29 cellular contexts compared by ENCODE assay signal in genomic region chr5:30928966-30929365, GRCh38.
"Had no signal": no experiment of that assay in that cellular context is flagged by ENCODE, and none has a peak within 500 bp of the region (broad histone marks: within the 10 kb centered on the region; RNA-seq: fewer than 3 reads in every experiment).

No MANE protein-coding gene starts in this region.

- H3K27me3 Mint-ChIP-seq: naive thymus-derived CD4-positive, alpha-beta T cell; progenitor cell of endocrine pancreas; stimulated activated naive CD8-positive, alpha-beta T cell treated with anti-CD3 and anti-CD28 coated beads, Interleukin-15, amount 100 ng/mL, for 72 hours had no signal

- H3K27ac Mint-ChIP-seq: naive thymus-derived CD4-positive, alpha-beta T cell; nephron; neural progenitor cell; progenitor cell of endocrine pancreas; stimulated activated naive CD8-positive, alpha-beta T cell treated with anti-CD3 and anti-CD28 coated beads, Interleukin-15, amount 100 ng/mL, for 72 hours had no signal

- FAIRE-seq: islet of Langerhans had no signal

- H3K27ac ChIP-seq: coronary artery, esophagus squamous epithelium, gastrocnemius medialis, left lung, neural progenitor cell, parathyroid adenoma, suprapubic skin, transverse colon, vagina had no signal

- ATAC-seq: gastrocnemius medialis; left cardiac atrium; left lung; naive thymus-derived CD4-positive, alpha-beta T cell; sciatic nerve; stimulated activated naive CD8-positive, alpha-beta T cell treated with anti-CD3 and anti-CD28 coated beads, Interleukin-15, amount 100 ng/mL, for 72 hours had no signal

- H3K36me3 ChIP-seq: esophagus squamous epithelium, gastrocnemius medialis, left lung, neural progenitor cell, suprapubic skin, transverse colon, vagina had no signal

- H3K4me3 ChIP-seq: coronary artery, esophagus squamous epithelium, gastrocnemius medialis, left lung, neural progenitor cell, smooth muscle cell, suprapubic skin, transverse colon, vagina had no signal

- H3K4me1 ChIP-seq: esophagus squamous epithelium, gastrocnemius medialis, left lung, parathyroid adenoma, suprapubic skin, transverse colon, vagina had no signal

- DNase-seq: dermis blood vessel endothelial cell; effector memory CD4-positive, alpha-beta T cell; erythroblast; esophagus squamous epithelium; foreskin fibroblast; gastrocnemius medialis; head of caudate nucleus; left cardiac atrium; left lung; mesenchymal stem cell; midbrain; naive thymus-derived CD4-positive, alpha-beta T cell; stimulated activated CD4-positive, alpha-beta T cell treated with anti-CD3 and anti-CD28 coated beads, Interleukin-12 subunit alpha, Interleukin-12 subunit beta, amount 100 ng/mL, for 4 hours; stimulated activated CD4-positive, alpha-beta T cell treated with anti-CD3 and anti-CD28 coated beads, Interleukin-1b, Interleukin-23, amount 100 ng/mL, for 48 hours; stimulated activated CD4-positive, alpha-beta T cell treated with anti-CD3 and anti-CD28 coated beads, Interleukin-4, amount 100 ng/mL, for 1 hour; stimulated activated CD8-positive, alpha-beta memory T cell treated with anti-CD3 and anti-CD28 coated beads, Interleukin-4, amount 100 ng/mL, for 48 hours; stimulated activated naive CD4-positive, alpha-beta T cell; stimulated activated naive CD8-positive, alpha-beta T cell treated with anti-CD3 and anti-CD28 coated beads, Interleukin-15, amount 100 ng/mL, for 72 hours; transverse colon had no signal

- H3K36me3 Mint-ChIP-seq: naive thymus-derived CD4-positive, alpha-beta T cell had no signal

- H3K9me3 ChIP-seq: esophagus squamous epithelium, gastrocnemius medialis, left lung, suprapubic skin, transverse colon, vagina had no signal

- H3K4me3 Mint-ChIP-seq: naive thymus-derived CD4-positive, alpha-beta T cell; nephron; neural progenitor cell; stimulated activated naive CD8-positive, alpha-beta T cell treated with anti-CD3 and anti-CD28 coated beads, Interleukin-15, amount 100 ng/mL, for 72 hours had no signal

- H3K4me1 Mint-ChIP-seq: naive thymus-derived CD4-positive, alpha-beta T cell; nephron; stimulated activated naive CD8-positive, alpha-beta T cell treated with anti-CD3 and anti-CD28 coated beads, Interleukin-15, amount 100 ng/mL, for 72 hours had no signal
